Comparison of ENCODE assay signal across 20 cellular contexts in the genomic region with DNA sequence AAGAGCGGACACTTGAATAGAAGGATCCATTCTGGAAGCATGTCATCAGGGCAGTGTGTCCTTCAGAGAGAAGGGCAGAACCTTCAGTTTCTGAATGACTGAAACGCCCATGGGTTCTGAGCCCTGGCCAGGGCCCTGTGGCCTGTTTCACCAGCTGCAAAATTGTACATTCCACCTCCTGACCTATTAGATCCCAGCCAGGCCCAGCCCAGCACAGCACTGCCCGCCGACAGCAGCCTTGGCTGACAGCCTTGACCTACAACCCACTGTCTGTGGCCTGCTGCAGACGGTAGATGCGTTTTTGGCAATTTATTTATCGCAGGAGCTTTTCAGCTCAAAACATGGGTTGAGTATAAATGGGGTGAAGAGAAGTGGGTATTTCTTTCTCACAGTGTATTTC.
"Had no signal": no experiment of that assay in that cellular context is flagged by ENCODE, and none has a peak within 500 bp of the region (broad histone marks: within the 10 kb centered on the region; RNA-seq: fewer than 3 reads in every experiment).

No MANE protein-coding gene starts in this region.

- H3K27ac ChIP-seq: coronary artery, gastrocnemius medialis, heart right ventricle, neutrophil, right atrium auricular region, upper lobe of right lung, vagina had no signal

- H3K36me3 ChIP-seq: gastrocnemius medialis, heart right ventricle, neutrophil, right atrium auricular region, tibial nerve, upper lobe of right lung, vagina had no signal

- H3K9me3 Mint-ChIP-seq: endodermal cell; stimulated activated memory B cell treated with anti-CD40 and anti-IgM and Interleukin-4, amounts not matched to agents 10 μg/mL and 1 μg/mL and 100 μg/mL, for 72 hours; stimulated activated naive CD8-positive, alpha-beta T cell treated with anti-CD3 and anti-CD28 coated beads, Interleukin-15, Interleukin-2, amounts not matched to agents 100 ng/mL and 50 ng/mL, for 24 hours had no signal

- H3K4me1 Mint-ChIP-seq: endodermal cell had no signal

- H3K27me3 ChIP-seq: right atrium auricular region, tibial nerve, upper lobe of right lung, vagina had no signal

- H3K27me3 Mint-ChIP-seq: stimulated activated memory B cell treated with anti-CD40 and anti-IgM and Interleukin-4, amounts not matched to agents 10 μg/mL and 1 μg/mL and 100 μg/mL, for 72 hours had no signal

- H3K9me3 ChIP-seq: gastrocnemius medialis, heart right ventricle, mucosa of descending colon, neutrophil, right atrium auricular region, tibial nerve, upper lobe of right lung, vagina had no signal

- DNase-seq: effector CD4-positive, alpha-beta T cell; endodermal cell; gastrocnemius medialis; heart right ventricle; hypothalamus; kidney glomerular epithelial cell; mucosa of descending colon; naive thymus-derived CD8-positive, alpha-beta T cell; stimulated activated CD4-positive, alpha-beta T cell treated with anti-CD3 and anti-CD28 coated beads, Interleukin-15, amount 100 ng/mL, for 24 hours; stimulated activated CD4-positive, alpha-beta T cell treated with anti-CD3 and anti-CD28 coated beads, Interleukin-1b, Interleukin-23, amount 100 ng/mL, for 48 hours; stimulated activated CD4-positive, alpha-beta T cell treated with anti-CD3 and anti-CD28 coated beads, Interleukin-4, amount 100 ng/mL, for 24 hours had no signal

- H3K4me1 ChIP-seq: vagina had no signal

- H3K36me3 Mint-ChIP-seq: naive thymus-derived CD8-positive, alpha-beta T cell; stimulated activated memory B cell treated with anti-CD40 and anti-IgM and Interleukin-4, amounts not matched to agents 10 μg/mL and 1 μg/mL and 100 μg/mL, for 72 hours had no signal

- H3K4me3 ChIP-seq: coronary artery, gastrocnemius medialis, heart right ventricle, mucosa of descending colon, right atrium auricular region, tibial nerve, upper lobe of right lung, vagina had no signal

- H3K27ac Mint-ChIP-seq: endodermal cell; naive thymus-derived CD8-positive, alpha-beta T cell; stimulated activated memory B cell treated with anti-CD40 and anti-IgM and Interleukin-4, amounts not matched to agents 10 μg/mL and 1 μg/mL and 100 μg/mL, for 72 hours; stimulated activated naive CD8-positive, alpha-beta T cell treated with anti-CD3 and anti-CD28 coated beads, Interleukin-15, Interleukin-2, amounts not matched to agents 100 ng/mL and 50 ng/mL, for 24 hours had no signal

- FAIRE-seq: islet of Langerhans had no signal

- H3K4me3 Mint-ChIP-seq: endodermal cell; naive thymus-derived CD8-positive, alpha-beta T cell; stimulated activated memory B cell treated with anti-CD40 and anti-IgM and Interleukin-4, amounts not matched to agents 10 μg/mL and 1 μg/mL and 100 μg/mL, for 72 hours; stimulated activated naive CD8-positive, alpha-beta T cell treated with anti-CD3 and anti-CD28 coated beads, Interleukin-15, Interleukin-2, amounts not matched to agents 100 ng/mL and 50 ng/mL, for 24 hours had no signal

- ATAC-seq: gastrocnemius medialis; naive thymus-derived CD8-positive, alpha-beta T cell; stimulated activated memory B cell treated with anti-CD40 and anti-IgM and Interleukin-4, amounts not matched to agents 10 μg/mL and 1 μg/mL and 100 μg/mL, for 72 hours had no signal
